7 cellular contexts compared by ENCODE assay signal in genomic region chr6:6319947-6320811, GRCh38. TPM values are rescaled to one million over a fixed set of nuclear protein-coding genes. Genes with fewer than 3 reads are reported as not detected.
DNase-seq lines count a peak whose midpoint lies in the region; ATAC-seq, FAIRE-seq and TF ChIP-seq lines count a peak whose summit lies in the region.

F13A1 (minus strand) TSS chr6:6320662; CDS start chr6:6318664, 1,998 bp downstream.

- no peaks in the 10 kb centered on the region for H4K20me1 ChIP-seq in astrocyte (ENCODE audit: insufficient read depth, low read length)

- no peaks in the 10 kb centered on the region for H3K36me3 Mint-ChIP-seq in astrocyte (ENCODE audit: low read depth, unreplicated experiment)
- H3K36me3 Mint-ChIP-seq in type B pancreatic cell: no peaks in the 10 kb centered on the region

- TF ChIP-seq CTCF in astrocyte (IDR thresholded peaks at IDR 0.05; ENCODE audit: insufficient read depth, low read depth, low read length) (no peak), lung (IDR thresholded peaks at IDR 0.05; ENCODE audit: control extremely low read depth, extremely low read depth) (no peak), type B pancreatic cell (conservative IDR thresholded peaks at IDR 0.05) (no peak)

- DNase-seq in astrocyte (ENCODE audit: low read depth) (no peak), lung (ENCODE audit: low spot score) (no peak), type B pancreatic cell (ENCODE audit: extremely low spot score, unreplicated experiment) (no peak), OCI-M2 (lab: John Stamatoyannopoulos, UW; ENCODE audit: unreplicated experiment) (no peak), NCI-H2227 treated with DMSO at 0.1 percent for 48 hours (lab: John Stamatoyannopoulos, UW) (no peak), NCI-H2171 treated with DMSO at 0.1 percent for 48 hours (lab: John Stamatoyannopoulos, UW) (no peak)

- H3K27ac Mint-ChIP-seq in astrocyte (ENCODE audit: unreplicated experiment) (peak within 1 kb of the TSS; percentile 68), type B pancreatic cell (no peak within 1 kb of the TSS)

- no peaks in the 10 kb centered on the region for H3K79me2 ChIP-seq in astrocyte (ENCODE audit: insufficient read depth, low read length)

- H3K27me3 ChIP-seq in astrocyte (ENCODE audit: insufficient read depth, low read length) (peaks cover 7% of the 10 kb centered on the region), lung (ENCODE audit: control insufficient read depth, insufficient read depth) (peaks cover 5% of the 10 kb centered on the region)

- ATAC-seq in HG03342 (IDR thresholded peaks at IDR 0.05; ENCODE audit: unreplicated experiment): peak; percentile 54
- no peak for ATAC-seq in lung (ENCODE audit: insufficient read depth, low FRiP score)

- 4 to 14% methylated on average over 39 of the region's 39 CpGs for WGBS in lung, 2 donors

- peak within 1 kb of the TSS; percentile 18 for H3K4me2 ChIP-seq in astrocyte (ENCODE audit: low read length)

- H3K4me1 Mint-ChIP-seq in astrocyte (ENCODE audit: low read depth, unreplicated experiment) (peaks cover 26% of the 10 kb centered on the region), type B pancreatic cell (ENCODE audit: unreplicated experiment) (peaks cover 5% of the 10 kb centered on the region)

- H3K4me1 ChIP-seq in astrocyte (ENCODE audit: insufficient read depth, low read length) (peaks cover 6% of the 10 kb centered on the region), lung (ENCODE audit: control insufficient read depth in 2 of 2, insufficient read depth in 2 of 2, low read length in 2 of 2) (peaks cover 0 to 4% of the 10 kb centered on the region in 2 donors)

- H3K4me3 ChIP-seq in astrocyte (ENCODE audit: insufficient read depth, low read depth, low read length): no peak within 1 kb of the TSS
- H3K4me3 ChIP-seq in lung: peak within 1 kb of the TSS; percentile 13

- no peak within 1 kb of the TSS for H3K9ac ChIP-seq in astrocyte (ENCODE audit: low read length)

- H3K27me3 Mint-ChIP-seq in astrocyte (ENCODE audit: low read depth, unreplicated experiment): peaks cover 24% of the 10 kb centered on the region
- H3K27me3 Mint-ChIP-seq in type B pancreatic cell: peaks cover 83% of the 10 kb centered on the region

- no peak within 1 kb of the TSS for H2AFZ ChIP-seq in astrocyte (ENCODE audit: low read depth, low read length)

- no peaks in the 10 kb centered on the region for H3K36me3 ChIP-seq in astrocyte (ENCODE audit: insufficient read depth, low read length)
- H3K36me3 ChIP-seq in lung (ENCODE audit: control insufficient read depth in 2 of 2, insufficient read depth in 2 of 2, low read length in 2 of 2): no peaks in the 10 kb centered on the region

- H3K9me3 ChIP-seq in astrocyte (ENCODE audit: insufficient read depth, low read depth, low read length) (no peaks in the 10 kb centered on the region), lung (ENCODE audit: control insufficient read depth in 2 of 2, insufficient read depth in 1 of 2, low read length in 1 of 2) (peaks cover 0 to 4% of the 10 kb centered on the region in 2 donors)

- H3K27ac ChIP-seq in astrocyte (ENCODE audit: low read depth, low read length) (no peak within 1 kb of the TSS), lung (ENCODE audit: low read depth in 1 of 2, low read length in 1 of 2) (no peak within 1 kb of the TSS)

- peaks cover 3% of the 10 kb centered on the region for H3K9me3 Mint-ChIP-seq in astrocyte (ENCODE audit: unreplicated experiment)
- H3K9me3 Mint-ChIP-seq in type B pancreatic cell: no peaks in the 10 kb centered on the region

- H3K4me3 Mint-ChIP-seq in astrocyte (ENCODE audit: unreplicated experiment) (peak within 1 kb of the TSS; percentile 65), type B pancreatic cell (peak within 1 kb of the TSS; percentile 44)

- FAIRE-seq in astrocyte (lab: Jason Lieb, UNC): no peak

RNA-seq across cellular contexts. Expression of gene F13A1, which starts in this region (rescaled TPM):
- total RNA-seq in astrocyte (10.1 and 16.7 TPM in 2 replicates), lung (10 to 100 TPM; 31.1 to 69.9 TPM), type B pancreatic cell (ENCODE audit: low replicate concordance) (0.24 and 0.48 TPM in 2 replicates)
- polyA plus RNA-seq in lung: 10 to 100 TPM in 1 of 2 donors, 1 to 10 TPM in 1; 4.3 to 15.6 TPM
